1 cellular context compared by ENCODE assay signal in the genomic region with DNA sequence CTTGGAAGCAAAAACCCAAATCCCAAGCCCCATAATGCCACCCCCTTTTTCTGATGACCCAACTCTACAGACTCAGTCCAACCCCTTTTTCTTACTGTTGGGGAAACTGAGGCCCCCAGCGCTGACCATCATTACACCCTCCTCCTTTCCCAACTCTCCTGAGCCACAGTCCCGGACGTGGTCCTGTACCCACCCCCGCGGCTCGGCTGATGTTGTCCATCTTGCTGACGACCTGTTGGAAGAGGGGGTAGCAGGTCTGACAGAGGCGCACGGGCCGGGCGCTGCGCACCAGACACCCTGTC.
TF ChIP-seq lines count a peak whose summit lies in the region.

No MANE protein-coding gene starts in this region.

TF ChIP-seq in H1, 55 proteins besides CTCF, POLR2A, EP300 and RAD21:
- TF ChIP-seq, protein P1, sequence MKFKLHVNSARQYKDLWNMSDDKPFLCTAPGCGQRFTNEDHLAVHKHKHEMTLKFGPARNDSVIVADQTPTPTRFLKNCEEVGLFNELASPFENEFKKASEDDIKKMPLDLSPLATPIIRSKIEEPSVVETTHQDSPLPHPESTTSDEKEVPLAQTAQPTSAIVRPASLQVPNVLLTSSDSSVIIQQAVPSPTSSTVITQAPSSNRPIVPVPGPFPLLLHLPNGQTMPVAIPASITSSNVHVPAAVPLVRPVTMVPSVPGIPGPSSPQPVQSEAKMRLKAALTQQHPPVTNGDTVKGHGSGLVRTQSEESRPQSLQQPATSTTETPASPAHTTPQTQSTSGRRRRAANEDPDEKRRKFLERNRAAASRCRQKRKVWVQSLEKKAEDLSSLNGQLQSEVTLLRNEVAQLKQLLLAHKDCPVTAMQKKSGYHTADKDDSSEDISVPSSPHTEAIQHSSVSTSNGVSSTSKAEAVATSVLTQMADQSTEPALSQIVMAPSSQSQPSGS (IDR thresholded peaks at IDR 0.05; ENCODE audit: low read length) = no peak
- TF ChIP-seq PHF8 (conservative IDR thresholded peaks at IDR 0.05; ENCODE audit: low read depth, low read length) (no peak), GTF2F1 (IDR thresholded peaks at IDR 0.05; ENCODE audit: borderline replicate concordance, low read depth, low read length) (no peak), TAF1 (IDR thresholded peaks at IDR 0.05; ENCODE audit: low read depth, low read length) (no peak), SP2 (IDR thresholded peaks at IDR 0.05; ENCODE audit: low read length) (no peak), SP4 (IDR thresholded peaks at IDR 0.05; ENCODE audit: low read length) (no peak), TEAD4 (IDR thresholded peaks at IDR 0.05; ENCODE audit: low read depth, low read length) (no peak), ZNF274 (IDR thresholded peaks at IDR 0.05; ENCODE audit: borderline replicate concordance, extremely low read depth, low read length) (no peak), TBP (IDR thresholded peaks at IDR 0.05; ENCODE audit: low read depth, low read length) (no peak), FOSL1 (IDR thresholded peaks at IDR 0.05; ENCODE audit: insufficient read depth, low read depth, low read length) (no peak), JUN (IDR thresholded peaks at IDR 0.05; ENCODE audit: low read depth, low read length) (no peak)
- TF ChIP-seq, protein P2, sequence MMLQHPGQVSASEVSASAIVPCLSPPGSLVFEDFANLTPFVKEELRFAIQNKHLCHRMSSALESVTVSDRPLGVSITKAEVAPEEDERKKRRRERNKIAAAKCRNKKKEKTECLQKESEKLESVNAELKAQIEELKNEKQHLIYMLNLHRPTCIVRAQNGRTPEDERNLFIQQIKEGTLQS (IDR thresholded peaks at IDR 0.05; ENCODE audit: insufficient read depth, low read depth, low read length) = no peak
- TF ChIP-seq, protein P3, sequence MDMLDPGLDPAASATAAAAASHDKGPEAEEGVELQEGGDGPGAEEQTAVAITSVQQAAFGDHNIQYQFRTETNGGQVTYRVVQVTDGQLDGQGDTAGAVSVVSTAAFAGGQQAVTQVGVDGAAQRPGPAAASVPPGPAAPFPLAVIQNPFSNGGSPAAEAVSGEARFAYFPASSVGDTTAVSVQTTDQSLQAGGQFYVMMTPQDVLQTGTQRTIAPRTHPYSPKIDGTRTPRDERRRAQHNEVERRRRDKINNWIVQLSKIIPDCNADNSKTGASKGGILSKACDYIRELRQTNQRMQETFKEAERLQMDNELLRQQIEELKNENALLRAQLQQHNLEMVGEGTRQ (IDR thresholded peaks at IDR 0.05; ENCODE audit: low read length) = no peak
